15 cellular contexts compared by ENCODE assay signal in genomic region chr10:78401882-78402367, GRCh38.
DNase-seq lines count a peak whose midpoint lies in the region; ATAC-seq, FAIRE-seq and TF ChIP-seq lines count a peak whose summit lies in the region.
"Had no signal": no experiment of that assay in that cellular context is flagged by ENCODE, and none has a peak within 500 bp of the region (broad histone marks: within the 10 kb centered on the region; RNA-seq: fewer than 3 reads in every experiment).

No MANE protein-coding gene starts in this region.

- peak overlapping the region; percentile 13 for H3K14ac ChIP-seq in trophoblast cell (ENCODE audit: low read length)

- no peak overlapping the region for H3K4me3 ChIP-seq in trophoblast cell (ENCODE audit: low read depth, low read length)
- H3K4me3 ChIP-seq: A549, ascending aorta, SJSA1 had no signal

- peaks cover 2% of the 10 kb centered on the region for H3K9me3 ChIP-seq in trophoblast cell (ENCODE audit: insufficient read depth, low read depth, low read length)
- H3K9me3 ChIP-seq: A549, ascending aorta, SJSA1 had no signal

- no peak for ATAC-seq in HG02759 (IDR thresholded peaks at IDR 0.05; ENCODE audit: unreplicated experiment)
- ATAC-seq in GM19397 (IDR thresholded peaks at IDR 0.05; ENCODE audit: unreplicated experiment), result no peak
- ATAC-seq in HG03432 (IDR thresholded peaks at IDR 0.05; ENCODE audit: unreplicated experiment), result no peak
- ATAC-seq: A549 had no signal

- DNase-seq in ELF-1 (ENCODE audit: low read depth, low spot score), result peak; percentile 66
- peak; percentile 31 for DNase-seq in cerebellar cortex (ENCODE audit: low spot score)
- peak in 29 of 51 donors; percentile 13 to 75 (median 48) for DNase-seq in hypothalamus (lab: John Stamatoyannopoulos, UW)
- no peak for DNase-seq in trophoblast cell
- no peak for DNase-seq in GM12892 (ENCODE audit: insufficient read length)
- DNase-seq: activated effector memory CD4-positive, alpha-beta T cell treated with Interleukin-2 at 50 U/mL for 16 hours; CD8-positive, alpha-beta memory T cell; Karpas-422; NK-92 treated with Interleukin-12 subunit alpha and Interleukin-12 subunit beta, amount 100 ng/mL, for 24 hours had no signal

- WGBS in trophoblast cell (ENCODE audit: extremely low coverage, insufficient coverage, insufficient read length), result no CpG with 5 or more reads among the region's 10 CpGs

- H3K79me1 ChIP-seq in trophoblast cell (ENCODE audit: low read length), result peaks cover 4% of the 10 kb centered on the region

- H3K36me3 ChIP-seq in trophoblast cell (ENCODE audit: control insufficient read depth in 1 of 2, insufficient read depth in 2 of 2, low read length in 2 of 2), result no peaks in the 10 kb centered on the region
- H3K36me3 ChIP-seq: ascending aorta, SJSA1 had no signal

- no peak overlapping the region for H3K4ac ChIP-seq in trophoblast cell (ENCODE audit: low read depth, low read length)

- no peak overlapping the region for H3K4me2 ChIP-seq in trophoblast cell (ENCODE audit: low read length)
- H3K4me2 ChIP-seq: A549 had no signal

- H4K12ac ChIP-seq in trophoblast cell (ENCODE audit: low read depth, low read length), result no peak overlapping the region

- H3K23ac ChIP-seq in trophoblast cell (ENCODE audit: low read length), result no peak overlapping the region

- H2BK12ac ChIP-seq in trophoblast cell (ENCODE audit: low read length), result peak overlapping the region; percentile 4

- FAIRE-seq in GM12892 (lab: Jason Lieb, UNC), result no peak
- FAIRE-seq: A549 had no signal

- H3K27me3 ChIP-seq in trophoblast cell (ENCODE audit: insufficient read depth, low read length), result no peaks in the 10 kb centered on the region
- H3K27me3 ChIP-seq: ascending aorta, SJSA1 had no signal

- H2BK5ac ChIP-seq in trophoblast cell (ENCODE audit: low read depth, low read length, poor library complexity), result no peak overlapping the region

- H3K27ac ChIP-seq in trophoblast cell (ENCODE audit: low read depth, low read length), result no peak overlapping the region
- H3K27ac ChIP-seq: A549, ascending aorta, SJSA1 had no signal

- no peaks in the 10 kb centered on the region for H3K79me2 ChIP-seq in trophoblast cell (ENCODE audit: control insufficient read depth, insufficient read depth, low read length, poor library complexity)

- H4K8ac ChIP-seq in trophoblast cell (ENCODE audit: low read depth, low read length), result no peak overlapping the region

- H4K91ac ChIP-seq in trophoblast cell (ENCODE audit: low read depth, low read length), result peak overlapping the region; percentile 48

- H3K4me1 ChIP-seq in trophoblast cell (ENCODE audit: control insufficient read depth in 1 of 2, insufficient read depth in 2 of 2, low read length in 2 of 2), result peaks cover 8 to 14% of the 10 kb centered on the region in 2 experiments

- no peak overlapping the region for H2AK5ac ChIP-seq in trophoblast cell (ENCODE audit: low read length)

- H3K18ac ChIP-seq in trophoblast cell (ENCODE audit: low read length), result no peak overlapping the region

- H2BK120ac ChIP-seq in trophoblast cell (ENCODE audit: insufficient read depth, low read length, poor library complexity), result no peak overlapping the region

- peak overlapping the region; percentile 32 for H2AFZ ChIP-seq in trophoblast cell (ENCODE audit: insufficient read depth, low read length, poor library complexity)

- TF ChIP-seq POLR2A in GM12892 (IDR thresholded peaks at IDR 0.05; ENCODE audit: low read depth, low read length), result no peak

- H3K9ac ChIP-seq in trophoblast cell (ENCODE audit: low read length), result no peak overlapping the region

Comparison
In these comparisons a context has a peak if more than half of its experiments do, and no peak if none do; other contexts are left out.
1. DNase-seq: peak in ELF-1 (single experiment), cerebellar cortex (single experiment) and hypothalamus (29 of 51); none in trophoblast cell (0 of 2) and GM12892 (single experiment).